In genomic region chr14:94542811-94543449, GRCh38 we compare ENCODE assay signal across 21 cellular contexts. TPM values are rescaled to one million over a fixed set of nuclear protein-coding genes. Genes with fewer than 3 reads are reported as not detected.
"Had no signal": no experiment of that assay in that cellular context is flagged by ENCODE, and none has a peak within 500 bp of the region (broad histone marks: within the 10 kb centered on the region; RNA-seq: fewer than 3 reads in every experiment).

No MANE protein-coding gene starts in this region.

- H3K27ac ChIP-seq: colonic mucosa, epithelial cell of prostate, gastrocnemius medialis, parathyroid adenoma, thoracic aorta, upper lobe of left lung had no signal

- H3K4me1 ChIP-seq: colonic mucosa, gastrocnemius medialis, parathyroid adenoma, upper lobe of left lung had no signal

- H3K9ac ChIP-seq: parathyroid adenoma had no signal

- H3K9me3 ChIP-seq: colonic mucosa, gastrocnemius medialis had no signal

- H3K4me2 ChIP-seq: smooth muscle cell had no signal

- H3K27me3 ChIP-seq: colonic mucosa, upper lobe of left lung had no signal

- H3K4me3 ChIP-seq: colonic mucosa, gastrocnemius medialis, smooth muscle cell, thoracic aorta, upper lobe of left lung had no signal

- H3K36me3 ChIP-seq: colonic mucosa, gastrocnemius medialis, thoracic aorta, upper lobe of left lung had no signal

- H3K79me2 ChIP-seq: parathyroid adenoma had no signal

- DNase-seq: activated CD4-positive, alpha-beta T cell treated with anti-CD3 and anti-CD28 coated beads for 1 hour; activated CD4-positive, alpha-beta T cell treated with anti-CD3 and anti-CD28 coated beads, Interleukin-2, amount 50 U/mL, for 1 hour; activated CD8-positive, alpha-beta T cell treated with anti-CD3 and anti-CD28 coated beads, Interleukin-2, amount 10 ng/mL, durations not matched to agents 7 days and 5 days; aorta; colonic mucosa; gastrocnemius medialis; hypothalamus; stimulated activated CD4-positive, alpha-beta T cell treated with anti-CD3 and anti-CD28 coated beads, Interleukin-4, amount 100 ng/mL, for 1 hour; stimulated activated naive CD4-positive, alpha-beta T cell; T-helper 1 cell had no signal

- H2AFZ ChIP-seq: parathyroid adenoma had no signal

RNA-seq across cellular contexts. Expression of gene SERPINA4, which starts 18.3 kb away (rescaled TPM):
- total RNA-seq: activated CD8-positive, alpha-beta T cell treated with anti-CD3 and anti-CD28 coated beads, Interleukin-2, amount 10 ng/mL, durations not matched to agents 7 days and 5 days; activated naive CD4-positive, alpha-beta T cell treated with anti-CD3 and anti-CD28 coated beads, Interleukin-2, amount 50 U/mL, for 72 hours; activated T-helper 1 cell treated with anti-CD3 and anti-CD28 coated beads, Interleukin-12 subunit alpha, Interleukin-12 subunit beta, Interleukin-2, Interleukin-4 antibody, amounts not matched to agents 30 ng/mL and 10 ng/mL and 1 ng/mL, durations not matched to agents 14 hours and 24 hours and 36 hours; aorta; natural killer cell treated with Interleukin-12 subunit alpha and Interleukin-12 subunit beta and Interleukin-15 and Interleukin-18, amount 100 ng/mL, for 72 hours; sciatic nerve; smooth muscle cell; thoracic aorta had no signal
- polyA plus RNA-seq: aorta, smooth muscle cell had no signal

RNA-seq across cellular contexts. Expression of gene SERPINA12, which starts 33.7 kb away (rescaled TPM):
- total RNA-seq: activated CD8-positive, alpha-beta T cell treated with anti-CD3 and anti-CD28 coated beads, Interleukin-2, amount 10 ng/mL, durations not matched to agents 7 days and 5 days; activated naive CD4-positive, alpha-beta T cell treated with anti-CD3 and anti-CD28 coated beads, Interleukin-2, amount 50 U/mL, for 72 hours; activated T-helper 1 cell treated with anti-CD3 and anti-CD28 coated beads, Interleukin-12 subunit alpha, Interleukin-12 subunit beta, Interleukin-2, Interleukin-4 antibody, amounts not matched to agents 30 ng/mL and 10 ng/mL and 1 ng/mL, durations not matched to agents 14 hours and 24 hours and 36 hours; aorta; colonic mucosa; gastrocnemius medialis; liver; natural killer cell treated with Interleukin-12 subunit alpha and Interleukin-12 subunit beta and Interleukin-15 and Interleukin-18, amount 100 ng/mL, for 72 hours; sciatic nerve; smooth muscle cell; thoracic aorta; upper lobe of left lung had no signal
- polyA plus RNA-seq: adipose tissue, aorta, smooth muscle cell had no signal

RNA-seq across cellular contexts. Expression of gene SERPINA5, which starts 38.3 kb away (rescaled TPM):
- total RNA-seq: activated CD8-positive, alpha-beta T cell treated with anti-CD3 and anti-CD28 coated beads, Interleukin-2, amount 10 ng/mL, durations not matched to agents 7 days and 5 days; activated naive CD4-positive, alpha-beta T cell treated with anti-CD3 and anti-CD28 coated beads, Interleukin-2, amount 50 U/mL, for 72 hours; activated T-helper 1 cell treated with anti-CD3 and anti-CD28 coated beads, Interleukin-12 subunit alpha, Interleukin-12 subunit beta, Interleukin-2, Interleukin-4 antibody, amounts not matched to agents 30 ng/mL and 10 ng/mL and 1 ng/mL, durations not matched to agents 14 hours and 24 hours and 36 hours; natural killer cell treated with Interleukin-12 subunit alpha and Interleukin-12 subunit beta and Interleukin-15 and Interleukin-18, amount 100 ng/mL, for 72 hours had no signal
